Comparison of ENCODE assay signal across 25 cellular contexts in the genomic region with DNA sequence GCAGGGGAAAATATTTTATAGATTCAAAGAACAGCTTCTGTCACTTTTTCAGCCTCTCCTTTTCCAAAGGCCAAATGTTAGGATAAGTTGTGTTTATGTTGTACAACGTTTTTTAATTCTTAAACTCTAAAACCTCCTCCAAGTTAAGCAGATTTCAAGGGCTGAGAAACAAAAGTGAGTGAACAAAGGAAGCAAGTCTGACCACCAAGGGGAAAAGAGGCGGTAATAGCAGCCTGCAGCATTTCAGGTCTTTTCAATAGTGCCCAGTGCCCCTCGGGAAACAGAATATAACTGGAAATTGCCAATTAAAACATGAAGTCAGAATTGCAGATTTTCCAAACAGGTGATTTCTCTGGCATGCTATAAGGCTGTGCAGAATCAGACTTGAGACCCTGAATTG.
"Had no signal": no experiment of that assay in that cellular context is flagged by ENCODE, and none has a peak within 500 bp of the region (broad histone marks: within the 10 kb centered on the region; RNA-seq: fewer than 3 reads in every experiment).

No MANE protein-coding gene starts in this region.

- H3K9me3 Mint-ChIP-seq: activated naive CD8-positive, alpha-beta T cell treated with anti-CD3 and anti-CD28 coated beads for 36 hours; activated T-cell treated with anti-CD3 and anti-CD28 coated beads, Interleukin-2, amount 50 U/mL, for 24 hours; activated T-helper 2 cell treated with anti-CD3 and anti-CD28 coated beads, Interferon-gamma antibody, Interleukin-2, Interleukin-4, amounts not matched to agents 10 μg/mL and 5 μg/mL and 100 μg/mL, durations not matched to agents 14 hours and 24 hours and 36 hours; natural killer cell; stimulated activated naive CD8-positive, alpha-beta T cell treated with anti-CD3 and anti-CD28 coated beads, Interleukin-15, Interleukin-2, amounts not matched to agents 100 ng/mL and 50 ng/mL, for 24 hours; T-helper 2 cell treated with Interferon-gamma antibody and Interleukin-4, amounts not matched to agents 5 μg/mL and 100 μg/mL, for 36 hours had no signal

- H3K27me3 ChIP-seq: hepatocyte, pancreas, thyroid gland had no signal

- H3K27me3 Mint-ChIP-seq: activated naive CD8-positive, alpha-beta T cell treated with anti-CD3 and anti-CD28 coated beads for 36 hours; central memory CD8-positive, alpha-beta T cell; stimulated activated naive CD8-positive, alpha-beta T cell treated with anti-CD3 and anti-CD28 coated beads, Interleukin-15, Interleukin-2, amounts not matched to agents 100 ng/mL and 50 ng/mL, for 24 hours had no signal

- H3K4me3 ChIP-seq: breast epithelium, hepatocyte, pancreas, psoas muscle, thyroid gland had no signal

- H3K27ac ChIP-seq: breast epithelium, hepatocyte, pancreas, psoas muscle, thyroid gland had no signal

- H3K4me3 Mint-ChIP-seq: activated naive CD8-positive, alpha-beta T cell treated with anti-CD3 and anti-CD28 coated beads for 36 hours; activated T-cell treated with anti-CD3 and anti-CD28 coated beads, Interleukin-2, amount 50 U/mL, for 24 hours; central memory CD8-positive, alpha-beta T cell; natural killer cell; stimulated activated naive CD8-positive, alpha-beta T cell treated with anti-CD3 and anti-CD28 coated beads, Interleukin-15, Interleukin-2, amounts not matched to agents 100 ng/mL and 50 ng/mL, for 24 hours; T-helper 2 cell treated with Interferon-gamma antibody and Interleukin-4, amounts not matched to agents 5 μg/mL and 100 μg/mL, for 36 hours had no signal

- H3K36me3 ChIP-seq: breast epithelium, pancreas, thyroid gland had no signal

- H3K36me3 Mint-ChIP-seq: activated naive CD8-positive, alpha-beta T cell treated with anti-CD3 and anti-CD28 coated beads for 36 hours; natural killer cell had no signal

- H2AFZ ChIP-seq: hepatocyte had no signal

- H3K79me2 ChIP-seq: hepatocyte had no signal

- DNase-seq: activated CD8-positive, alpha-beta memory T cell treated with anti-CD3 and anti-CD28 coated beads for 24 hours; activated CD8-positive, alpha-beta memory T cell treated with anti-CD3 and anti-CD28 coated beads, Interleukin-2, amount 50 U/mL, for 4 hours; activated naive CD4-positive, alpha-beta T cell treated with Interleukin-2 at 50 U/mL for 16 hours; activated naive CD8-positive, alpha-beta T cell treated with anti-CD3 and anti-CD28 coated beads for 36 hours; activated T-cell treated with anti-CD3 and anti-CD28 coated beads, Interleukin-2, amount 50 U/mL, for 24 hours; effector memory CD4-positive, alpha-beta T cell; foreskin melanocyte; glutamatergic neuron; midbrain; natural killer cell; pancreas; psoas muscle; right cardiac atrium; stimulated activated CD4-positive, alpha-beta T cell treated with anti-CD3 and anti-CD28 coated beads, Interleukin-1b, Interleukin-23, amount 100 ng/mL, for 48 hours; substantia nigra; thyroid gland had no signal

- H3K27ac Mint-ChIP-seq: activated naive CD8-positive, alpha-beta T cell treated with anti-CD3 and anti-CD28 coated beads for 36 hours; activated T-cell treated with anti-CD3 and anti-CD28 coated beads, Interleukin-2, amount 50 U/mL, for 24 hours; activated T-helper 2 cell treated with anti-CD3 and anti-CD28 coated beads, Interferon-gamma antibody, Interleukin-2, Interleukin-4, amounts not matched to agents 10 μg/mL and 5 μg/mL and 100 μg/mL, durations not matched to agents 14 hours and 24 hours and 36 hours; natural killer cell; stimulated activated naive CD8-positive, alpha-beta T cell treated with anti-CD3 and anti-CD28 coated beads, Interleukin-15, Interleukin-2, amounts not matched to agents 100 ng/mL and 50 ng/mL, for 24 hours; T-helper 2 cell treated with Interferon-gamma antibody and Interleukin-4, amounts not matched to agents 5 μg/mL and 100 μg/mL, for 36 hours had no signal

- H3K4me1 ChIP-seq: breast epithelium, pancreas, psoas muscle, thyroid gland had no signal

- H3K4me2 ChIP-seq: hepatocyte had no signal

- H3K9me3 ChIP-seq: breast epithelium, pancreas, psoas muscle, thyroid gland had no signal

- ATAC-seq: esophagus mucosa, natural killer cell, pancreas, psoas muscle, right cardiac atrium had no signal

- FAIRE-seq: endothelial cell of umbilical vein, islet of Langerhans had no signal

- H3K4me1 Mint-ChIP-seq: activated naive CD8-positive, alpha-beta T cell treated with anti-CD3 and anti-CD28 coated beads for 36 hours; central memory CD8-positive, alpha-beta T cell; natural killer cell had no signal
